16 cellular contexts compared by ENCODE assay signal in the genomic region with DNA sequence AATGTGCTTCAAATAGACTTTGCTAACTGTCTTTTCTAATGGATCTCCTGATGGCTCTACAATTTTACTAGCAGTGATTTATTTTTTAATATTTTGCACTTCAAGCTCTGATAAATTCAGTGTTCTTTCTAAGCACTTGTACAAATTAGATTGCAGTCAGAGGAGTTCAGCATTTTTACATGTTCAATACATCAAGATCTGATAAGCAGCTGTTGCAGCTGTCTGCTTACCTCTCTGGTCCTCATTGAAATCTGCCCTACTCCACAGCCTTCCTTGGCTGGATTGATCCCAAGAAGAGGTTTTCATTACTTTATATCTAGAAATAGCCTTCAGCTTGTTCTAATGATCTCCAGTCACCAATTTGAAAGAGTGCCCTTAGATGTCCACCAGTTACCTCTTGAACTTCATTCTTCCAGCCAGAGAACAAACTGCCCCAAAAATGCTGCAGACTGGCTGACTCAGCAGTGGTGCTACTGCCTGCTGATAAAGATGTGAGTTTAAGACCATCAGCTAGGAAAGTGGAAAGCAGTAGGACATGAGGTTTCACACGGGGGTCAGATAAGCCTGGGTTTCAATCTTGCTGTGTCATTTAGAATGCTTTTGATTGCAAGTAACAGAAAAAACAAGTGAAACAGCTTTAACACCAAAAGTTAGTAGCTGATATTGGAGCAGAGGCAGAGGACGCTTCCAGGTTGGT.
"Had no signal": no experiment of that assay in that cellular context is flagged by ENCODE, and none has a peak within 500 bp of the region (broad histone marks: within the 10 kb centered on the region; RNA-seq: fewer than 3 reads in every experiment).

No MANE protein-coding gene starts in this region.

- H3K9me3 ChIP-seq: adrenal gland, gastrocnemius medialis, heart left ventricle, left ventricle myocardium inferior, tibial nerve had no signal

- DNase-seq: activated CD4-positive, CD25-positive, alpha-beta regulatory T cell treated with anti-CD3 and anti-CD28 coated beads, Interleukin-2, amount 50 U/mL, for 72 hours; activated naive CD4-positive, alpha-beta T cell treated with anti-CD3 and anti-CD28 coated beads, Interleukin-2, amount 10 ng/mL, durations not matched to agents 7 days and 5 days; activated T-cell treated with anti-CD3 and anti-CD28 coated beads for 4 hours; caudate nucleus; cortex of kidney; effector CD8-positive, alpha-beta T cell; gastrocnemius medialis; heart left ventricle; left ventricle myocardium inferior; natural killer cell; stimulated activated CD4-positive, alpha-beta T cell treated with anti-CD3 and anti-CD28 coated beads, Interleukin-4, amount 100 ng/mL, for 24 hours; stimulated activated naive CD4-positive, alpha-beta T cell; T-cell; T-helper 9 cell had no signal

- H3K4me1 ChIP-seq: adrenal gland, gastrocnemius medialis had no signal

- H3K4me3 ChIP-seq: adrenal gland, gastrocnemius medialis, heart left ventricle, left ventricle myocardium inferior, tibial nerve had no signal

- H3K36me3 ChIP-seq: adrenal gland, gastrocnemius medialis, heart left ventricle, left ventricle myocardium inferior, tibial nerve had no signal

- H3K27me3 ChIP-seq: adrenal gland, gastrocnemius medialis, tibial nerve had no signal

- H3K27ac ChIP-seq: gastrocnemius medialis, heart left ventricle, left ventricle myocardium inferior, tibial nerve had no signal
